In the genomic region with DNA sequence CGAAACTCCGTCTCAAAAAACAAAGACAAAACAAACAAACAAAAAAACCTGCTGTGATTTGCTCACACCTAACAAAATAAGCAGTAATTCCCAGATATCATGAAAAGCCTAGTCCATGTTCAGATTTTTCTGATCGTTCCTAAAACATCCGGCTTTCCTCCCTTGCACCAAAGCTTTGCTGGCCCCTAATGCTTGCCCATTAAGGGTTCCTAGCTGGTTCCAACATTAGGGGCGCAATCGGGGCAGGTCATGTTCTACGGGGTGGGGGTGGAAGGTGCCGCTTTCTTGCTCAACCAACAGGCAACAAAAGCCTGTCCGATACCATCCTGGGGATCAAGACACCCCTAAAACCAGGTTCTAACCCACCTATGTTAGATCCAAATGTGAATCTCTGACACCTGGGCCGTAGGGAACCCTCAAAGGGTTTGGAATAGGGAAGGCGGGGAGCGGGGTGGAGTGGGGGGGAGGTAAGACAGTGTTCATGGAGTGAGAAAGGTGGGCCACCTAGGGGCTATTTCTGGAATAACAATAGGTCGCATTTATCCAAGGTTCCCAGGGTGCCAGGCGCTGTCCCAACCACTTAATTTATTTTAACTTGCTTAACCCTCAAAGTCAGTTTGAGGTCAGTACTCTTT, we compare ENCODE assay signal across 8 cellular contexts. TPM values are rescaled to one million over a fixed set of nuclear protein-coding genes. Genes with fewer than 3 reads are reported as not detected.
A peak's percentile ranks its signal among the peaks of the same experiment; 100 is the strongest.
DNase-seq lines count a peak whose midpoint lies in the region; ATAC-seq, FAIRE-seq and TF ChIP-seq lines count a peak whose summit lies in the region.

No MANE protein-coding gene starts in this region.

- intact Hi-C loops in HepG2 (cut with micrococcal nuclease; ENCODE audit: unreplicated experiment) = loop anchor here (2.0 kb wide), 1 partner anchor 23 kb away; no protein-coding TSS in a partner anchor

- H4K20me1 ChIP-seq in HepG2 (ENCODE audit: insufficient read depth, low read length) = no peaks in the 10 kb centered on the region

- TF ChIP-seq EP300 in HepG2 (IDR thresholded peaks at IDR 0.05; ENCODE audit: low read depth in 2 of 2, low read length in 2 of 2) = no peak
- no peak for TF ChIP-seq EP300 in HepG2 (CRISPR knock-in tag; IDR thresholded peaks at IDR 0.05; ENCODE audit: borderline replicate concordance)

- TF ChIP-seq CTCF in WTC11 (IDR thresholded peaks at IDR 0.05) (peak; percentile 74), HepG2 (CRISPR knock-in tag; IDR thresholded peaks at IDR 0.05) (peak; percentile 68)

- no TSS peak for BruUV-seq in HepG2 (replicated peaks; lab: Mats Ljungman, UMichigan)

- peak overlapping the region; percentile 18 to 40 for H3K4me3 ChIP-seq in duodenal mucosa (ENCODE audit: low read depth in 1 of 2, low read length in 2 of 2)
- no peak overlapping the region for H3K4me3 ChIP-seq in HepG2 (replicated peaks in 1 of 3; ENCODE audit: insufficient read depth in 1 of 3, low read depth in 2 of 3, low read length in 3 of 3)

- FAIRE-seq in HepG2 (lab: Jason Lieb, UNC) = peak; percentile 86

- H3K9ac ChIP-seq in duodenal mucosa (ENCODE audit: low read depth in 1 of 2, low read length in 2 of 2) (no peak overlapping the region), HepG2 (ENCODE audit: insufficient read depth, low read depth, low read length) (no peak overlapping the region)

- POLR2A ChIA-PET in WTC11 (lab: Charles Lee) (interaction anchor here (0.6 to 1.0 kb wide), 4 partner anchors 23 to 483 kb away, joined by 3 to 5 read pairs (median 3); no protein-coding TSS in a partner anchor), HepG2 (lab: Yijun Ruan, JAX) (no interaction called here)

- no peaks in the 10 kb centered on the region; the same call in 1 of the 2 replicates for H3K9me3 Mint-ChIP-seq in WTC11

- no peaks in the 10 kb centered on the region for H3K36me3 Mint-ChIP-seq in WTC11

- H3K27me3 ChIP-seq in duodenal mucosa (ENCODE audit: control insufficient read depth in 1 of 2, insufficient read depth in 2 of 2, low read length in 2 of 2) = peaks cover 4 to 7% of the 10 kb centered on the region in 2 donors
- peaks cover 0 to 18% of the 10 kb centered on the region in 2 experiments; a peak in 3 of 5 replicates for H3K27me3 ChIP-seq in HepG2 (ENCODE audit: control insufficient read depth in 1 of 2, insufficient read depth in 2 of 2, low read length in 2 of 2)

- peak overlapping the region; percentile 50 for H3K4me2 ChIP-seq in HepG2 (ENCODE audit: low read depth, low read length)

- no peak overlapping the region for H2AFZ ChIP-seq in HepG2 (ENCODE audit: low read length)

- H3K4me1 ChIP-seq in duodenal mucosa (ENCODE audit: control insufficient read depth in 1 of 2, insufficient read depth in 2 of 2, low read length in 2 of 2) (peaks cover 0 to 12% of the 10 kb centered on the region in 2 donors), HepG2 (ENCODE audit: insufficient read depth, low read length) (peaks cover 22% of the 10 kb centered on the region)

- no peaks in the 10 kb centered on the region for H3K79me2 ChIP-seq in HepG2 (ENCODE audit: insufficient read depth, low read length)

- H3K9me3 ChIP-seq in duodenal mucosa (ENCODE audit: control insufficient read depth in 1 of 2, low read length in 2 of 2) (no peaks in the 10 kb centered on the region), HepG2 (ENCODE audit: low read length) (no peaks in the 10 kb centered on the region)

- H3K27me3 Mint-ChIP-seq in WTC11 (ENCODE audit: low read depth) = peaks cover 5% of the 10 kb centered on the region

- TF ChIP-seq POLR2A in HepG2 (IDR thresholded peaks at IDR 0.05; ENCODE audit: insufficient read depth in 1 of 2, low read depth in 2 of 2, low read length in 2 of 2) = no peak

- no peak overlapping the region for H3K27ac Mint-ChIP-seq in WTC11

- DNase-seq in activated CD4-positive, alpha-beta T cell treated with anti-CD3 and anti-CD28 coated beads for 24 hours (ENCODE audit: low read depth in 2 of 2) = peak; percentile 31 to 45
- no peak for DNase-seq in activated CD4-positive, alpha-beta T cell treated with anti-CD3 and anti-CD28 coated beads for 1 hour
- DNase-seq in NCI-H1694 treated with DMSO at 0.1 percent for 48 hours (lab: John Stamatoyannopoulos, UW) = peak; percentile 70
- peak; percentile 71 for DNase-seq in WTC11 (ENCODE audit: low spot score)
- peak; percentile 54 for DNase-seq in HepG2 (ENCODE audit: low spot score)
- peak; percentile 65 for DNase-seq in stimulated activated CD8-positive, alpha-beta memory T cell treated with anti-CD3 and anti-CD28 coated beads, Interleukin-4, amount 100 ng/mL, for 48 hours
- no peak for DNase-seq in cortex of kidney (lab: John Stamatoyannopoulos, UW)

- peak overlapping the region; percentile 55 for H3K4me3 Mint-ChIP-seq in WTC11

- CTCF ChIA-PET in WTC11 (lab: Charles Lee) (interaction anchor here (0.6 to 3.9 kb wide), 24 partner anchors 8 to 251 kb away, joined by 3 to 58 read pairs (median 5); a partner anchor contains a TSS), HepG2 (lab: Yijun Ruan, JAX; ENCODE audit: low intra/inter-chr PET ratio, low total read pairs) (interaction anchor here (1.0 to 2.0 kb wide), 2 partner anchors 23 to 117 kb away, joined by 3 to 7 read pairs; no protein-coding TSS in a partner anchor)

- WGBS in HepG2 (ENCODE audit: low lambda C conversion rate) = 28% methylated on average over 13 of the region's 14 CpGs

- in situ Hi-C loops in HepG2 (cut with HindIII; ENCODE audit: extremely low pct_ligation_motif_present, low pct_unique_long_range_greater_than_20kb) = no loop called here

- ATAC-seq in WTC11 = peak; percentile 87
- peak; percentile 88 for ATAC-seq in HepG2

- H3K36me3 ChIP-seq in duodenal mucosa (ENCODE audit: control insufficient read depth in 1 of 2, insufficient read depth in 2 of 2, low read length in 2 of 2) (no peaks in the 10 kb centered on the region), HepG2 (replicated peaks in 1 of 2; ENCODE audit: control insufficient read depth in 1 of 2, insufficient read depth in 2 of 2, low read length in 2 of 2) (no peaks in the 10 kb centered on the region)

- H3K27ac ChIP-seq in duodenal mucosa (ENCODE audit: low read depth, low read length) = no peak overlapping the region
- no peak overlapping the region for H3K27ac ChIP-seq in HepG2 (ENCODE audit: extremely low read length, insufficient read depth, low read length)

- TF ChIP-seq RAD21 in HepG2 (CRISPR knock-in tag; IDR thresholded peaks at IDR 0.05) = no peak

- peaks cover 13% of the 10 kb centered on the region for H3K4me1 Mint-ChIP-seq in WTC11

RNA-seq across cellular contexts. Expression of a gene that starts 25.3 kb away (rescaled TPM):
- total RNA-seq in WTC11 (2021) (1.0 to 1.8 TPM (median 1.2 TPM) in 3 replicates), HepG2 (2016; rRNA removed; fragmentation: Illumina TruSeq; extraction: Trizol) (not detected in 2 replicates)
- total RNA-seq in HepG2 (2016; cell fraction: cytosol; rRNA removed; fragmentation: Illumina TruSeq; extraction: Trizol; ENCODE audit: low read depth) = not detected in 2 replicates
- total RNA-seq in HepG2 (2016; cell fraction: insoluble cytoplasmic fraction; rRNA removed; fragmentation: Illumina TruSeq; extraction: Trizol) = not detected in 2 replicates
- total RNA-seq in HepG2 (2016; cell fraction: membrane; rRNA removed; fragmentation: Illumina TruSeq; extraction: Trizol) = not detected in 2 replicates
- total RNA-seq in HepG2 (2016; cell fraction: nucleus; rRNA removed; fragmentation: Illumina TruSeq; extraction: Trizol) = not detected in 2 replicates
- polyA plus RNA-seq in HepG2 (2011; rRNA removed) = 4.9 and 5.5 TPM in 2 replicates
- 2.7 and 4.0 TPM in 2 replicates for polyA plus RNA-seq in HepG2 (2011; cell fraction: cytosol; rRNA removed)
- 3.8 and 4.8 TPM in 2 replicates for polyA plus RNA-seq in HepG2 (2011; cell fraction: nucleus; rRNA removed)
- polyA plus RNA-seq in HepG2 (2012) = 3.1 and 5.9 TPM in 2 replicates
- not detected in 2 replicates for polyA plus RNA-seq in HepG2 (2016; cell fraction: cytosol; fragmentation: Illumina TruSeq; extraction: Trizol; ENCODE audit: low read depth)
- not detected in 2 replicates for polyA plus RNA-seq in HepG2 (2016; cell fraction: insoluble cytoplasmic fraction; fragmentation: Illumina TruSeq; extraction: Trizol; ENCODE audit: low read depth)
- not detected in 2 replicates for polyA plus RNA-seq in HepG2 (2016; cell fraction: membrane; fragmentation: Illumina TruSeq; extraction: Trizol; ENCODE audit: low read depth)
- not detected in 2 replicates for polyA plus RNA-seq in HepG2 (2016; cell fraction: nucleus; fragmentation: Illumina TruSeq; extraction: Trizol; ENCODE audit: insufficient read depth, low read depth)
- 1.1 and 15.3 TPM in 2 replicates for polyA minus RNA-seq in HepG2 (2011; rRNA and poly(A)+ RNA removed; ENCODE audit: low replicate concordance)
- 0.99 TPM in 1 of 2 replicates, not detected in the other for polyA minus RNA-seq in HepG2 (2011; cell fraction: cytosol; rRNA and poly(A)+ RNA removed)
- polyA minus RNA-seq in HepG2 (2011; cell fraction: nucleus; rRNA and poly(A)+ RNA removed) = 2.6 TPM in 1 of 2 replicates, not detected in the other

RNA-seq across cellular contexts. Expression of a gene that starts 44.6 kb away (rescaled TPM):
- total RNA-seq in WTC11 (2021) (14.2 to 15.7 TPM (median 15.1 TPM) in 3 replicates), HepG2 (2016; rRNA removed; fragmentation: Illumina TruSeq; extraction: Trizol) (not detected in 2 replicates)
- not detected in 2 replicates for total RNA-seq in HepG2 (2016; cell fraction: cytosol; rRNA removed; fragmentation: Illumina TruSeq; extraction: Trizol; ENCODE audit: low read depth)
- total RNA-seq in HepG2 (2016; cell fraction: insoluble cytoplasmic fraction; rRNA removed; fragmentation: Illumina TruSeq; extraction: Trizol) = not detected in 2 replicates
- total RNA-seq in HepG2 (2016; cell fraction: membrane; rRNA removed; fragmentation: Illumina TruSeq; extraction: Trizol) = not detected in 2 replicates
- not detected in 2 replicates for total RNA-seq in HepG2 (2016; cell fraction: nucleus; rRNA removed; fragmentation: Illumina TruSeq; extraction: Trizol)
- 2.8 and 4.2 TPM in 2 replicates for polyA plus RNA-seq in HepG2 (2011; rRNA removed)
- polyA plus RNA-seq in HepG2 (2011; cell fraction: cytosol; rRNA removed) = 1.2 and 2.3 TPM in 2 replicates
- polyA plus RNA-seq in HepG2 (2011; cell fraction: nucleus; rRNA removed) = 19.3 and 20.3 TPM in 2 replicates
- 2.5 and 5.6 TPM in 2 replicates for polyA plus RNA-seq in HepG2 (2012)
- not detected in 2 replicates for polyA plus RNA-seq in HepG2 (2016; cell fraction: cytosol; fragmentation: Illumina TruSeq; extraction: Trizol; ENCODE audit: low read depth)
- polyA plus RNA-seq in HepG2 (2016; cell fraction: insoluble cytoplasmic fraction; fragmentation: Illumina TruSeq; extraction: Trizol; ENCODE audit: low read depth) = not detected in 2 replicates
- not detected in 2 replicates for polyA plus RNA-seq in HepG2 (2016; cell fraction: membrane; fragmentation: Illumina TruSeq; extraction: Trizol; ENCODE audit: low read depth)
- not detected in 2 replicates for polyA plus RNA-seq in HepG2 (2016; cell fraction: nucleus; fragmentation: Illumina TruSeq; extraction: Trizol; ENCODE audit: insufficient read depth, low read depth)
- 0.16 and 2.2 TPM in 2 replicates for polyA minus RNA-seq in HepG2 (2011; rRNA and poly(A)+ RNA removed; ENCODE audit: low replicate concordance)
- polyA minus RNA-seq in HepG2 (2011; cell fraction: cytosol; rRNA and poly(A)+ RNA removed) = 0.59 and 0.88 TPM in 2 replicates
- polyA minus RNA-seq in HepG2 (2011; cell fraction: nucleus; rRNA and poly(A)+ RNA removed) = 0.39 and 1.5 TPM in 2 replicates

RNA-seq across cellular contexts. Expression of a gene that starts 48.3 kb away (rescaled TPM):
- total RNA-seq in WTC11 (2021) (11.3 to 13.4 TPM (median 13.3 TPM) in 3 replicates), HepG2 (2016; rRNA removed; fragmentation: Illumina TruSeq; extraction: Trizol) (not detected in 2 replicates)
- 0.81 TPM in 1 of 2 replicates, not detected in the other for total RNA-seq in HepG2 (2016; cell fraction: cytosol; rRNA removed; fragmentation: Illumina TruSeq; extraction: Trizol; ENCODE audit: low read depth)
- total RNA-seq in HepG2 (2016; cell fraction: insoluble cytoplasmic fraction; rRNA removed; fragmentation: Illumina TruSeq; extraction: Trizol) = not detected in 2 replicates
- 0.83 and 1.4 TPM in 2 replicates for total RNA-seq in HepG2 (2016; cell fraction: membrane; rRNA removed; fragmentation: Illumina TruSeq; extraction: Trizol)
- not detected in 2 replicates for total RNA-seq in HepG2 (2016; cell fraction: nucleus; rRNA removed; fragmentation: Illumina TruSeq; extraction: Trizol)
- 27.0 and 31.2 TPM in 2 replicates for polyA plus RNA-seq in HepG2 (2011; rRNA removed)
- polyA plus RNA-seq in HepG2 (2011; cell fraction: cytosol; rRNA removed) = 20.2 and 28.4 TPM in 2 replicates
- polyA plus RNA-seq in HepG2 (2011; cell fraction: nucleus; rRNA removed) = 60.9 and 88.5 TPM in 2 replicates
- polyA plus RNA-seq in HepG2 (2012) = 49.0 and 114 TPM in 2 replicates
- 1.3 and 2.3 TPM in 2 replicates for polyA plus RNA-seq in HepG2 (2016; cell fraction: cytosol; fragmentation: Illumina TruSeq; extraction: Trizol; ENCODE audit: low read depth)
- polyA plus RNA-seq in HepG2 (2016; cell fraction: insoluble cytoplasmic fraction; fragmentation: Illumina TruSeq; extraction: Trizol; ENCODE audit: low read depth) = 1.1 and 1.5 TPM in 2 replicates
- 0.93 and 1.2 TPM in 2 replicates for polyA plus RNA-seq in HepG2 (2016; cell fraction: membrane; fragmentation: Illumina TruSeq; extraction: Trizol; ENCODE audit: low read depth)
- 1.4 and 1.7 TPM in 2 replicates for polyA plus RNA-seq in HepG2 (2016; cell fraction: nucleus; fragmentation: Illumina TruSeq; extraction: Trizol; ENCODE audit: insufficient read depth, low read depth)
- polyA minus RNA-seq in HepG2 (2011; rRNA and poly(A)+ RNA removed; ENCODE audit: low replicate concordance) = 11.9 TPM in 1 of 2 replicates, not detected in the other
- polyA minus RNA-seq in HepG2 (2011; cell fraction: cytosol; rRNA and poly(A)+ RNA removed) = 7.0 and 12.8 TPM in 2 replicates
- polyA minus RNA-seq in HepG2 (2011; cell fraction: nucleus; rRNA and poly(A)+ RNA removed) = 2.5 and 4.8 TPM in 2 replicates

RNA-seq across cellular contexts. Expression of a gene that starts 48.8 kb away (rescaled TPM):
- total RNA-seq in WTC11 (2021) (20.8 to 35.5 TPM (median 34.6 TPM) in 3 replicates), HepG2 (2016; rRNA removed; fragmentation: Illumina TruSeq; extraction: Trizol) (23.9 and 46.7 TPM in 2 replicates)
- 42.7 and 50.6 TPM in 2 replicates for total RNA-seq in HepG2 (2016; cell fraction: cytosol; rRNA removed; fragmentation: Illumina TruSeq; extraction: Trizol; ENCODE audit: low read depth)
- total RNA-seq in HepG2 (2016; cell fraction: insoluble cytoplasmic fraction; rRNA removed; fragmentation: Illumina TruSeq; extraction: Trizol) = 21.2 and 50.0 TPM in 2 replicates
- 54.3 and 66.8 TPM in 2 replicates for total RNA-seq in HepG2 (2016; cell fraction: membrane; rRNA removed; fragmentation: Illumina TruSeq; extraction: Trizol)
- 45.3 and 57.3 TPM in 2 replicates for total RNA-seq in HepG2 (2016; cell fraction: nucleus; rRNA removed; fragmentation: Illumina TruSeq; extraction: Trizol)
- polyA plus RNA-seq in HepG2 (2011; rRNA removed) = 261 and 364 TPM in 2 replicates
- 287 and 379 TPM in 2 replicates for polyA plus RNA-seq in HepG2 (2011; cell fraction: cytosol; rRNA removed)
- polyA plus RNA-seq in HepG2 (2011; cell fraction: nucleus; rRNA removed) = 902 and 1,132 TPM in 2 replicates
- 157 and 225 TPM in 2 replicates for polyA plus RNA-seq in HepG2 (2012)
- polyA plus RNA-seq in HepG2 (2016; cell fraction: cytosol; fragmentation: Illumina TruSeq; extraction: Trizol; ENCODE audit: low read depth) = 63.0 and 76.1 TPM in 2 replicates
- polyA plus RNA-seq in HepG2 (2016; cell fraction: insoluble cytoplasmic fraction; fragmentation: Illumina TruSeq; extraction: Trizol; ENCODE audit: low read depth) = 32.2 and 40.3 TPM in 2 replicates
- 76.4 and 86.0 TPM in 2 replicates for polyA plus RNA-seq in HepG2 (2016; cell fraction: membrane; fragmentation: Illumina TruSeq; extraction: Trizol; ENCODE audit: low read depth)
- polyA plus RNA-seq in HepG2 (2016; cell fraction: nucleus; fragmentation: Illumina TruSeq; extraction: Trizol; ENCODE audit: insufficient read depth, low read depth) = 121 and 129 TPM in 2 replicates
- polyA minus RNA-seq in HepG2 (2011; rRNA and poly(A)+ RNA removed; ENCODE audit: low replicate concordance) = 189 TPM in 1 of 2 replicates, not detected in the other
- 86.7 and 119 TPM in 2 replicates for polyA minus RNA-seq in HepG2 (2011; cell fraction: cytosol; rRNA and poly(A)+ RNA removed)
- 78.7 and 86.0 TPM in 2 replicates for polyA minus RNA-seq in HepG2 (2011; cell fraction: nucleus; rRNA and poly(A)+ RNA removed)

RNA-seq across cellular contexts. Expression of a gene that starts 52.8 kb away (rescaled TPM):
- total RNA-seq in WTC11 (2021) = 16.7 to 16.9 TPM (median 16.9 TPM) in 3 replicates
- not detected in 2 replicates for total RNA-seq in HepG2 (2016; rRNA removed; fragmentation: Illumina TruSeq; extraction: Trizol)
- not detected in 2 replicates for total RNA-seq in HepG2 (2016; cell fraction: cytosol; rRNA removed; fragmentation: Illumina TruSeq; extraction: Trizol; ENCODE audit: low read depth)
- not detected in 2 replicates for total RNA-seq in HepG2 (2016; cell fraction: insoluble cytoplasmic fraction; rRNA removed; fragmentation: Illumina TruSeq; extraction: Trizol)
- total RNA-seq in HepG2 (2016; cell fraction: membrane; rRNA removed; fragmentation: Illumina TruSeq; extraction: Trizol) = not detected in 2 replicates
- total RNA-seq in HepG2 (2016; cell fraction: nucleus; rRNA removed; fragmentation: Illumina TruSeq; extraction: Trizol) = not detected in 2 replicates
- 0.17 and 0.55 TPM in 2 replicates for polyA plus RNA-seq in HepG2 (2011; rRNA removed)
- not detected in 2 replicates for polyA plus RNA-seq in HepG2 (2011; cell fraction: cytosol; rRNA removed)
- 2.3 and 3.0 TPM in 2 replicates for polyA plus RNA-seq in HepG2 (2011; cell fraction: nucleus; rRNA removed)
- 0.40 and 0.55 TPM in 2 replicates for polyA plus RNA-seq in HepG2 (2012)
- polyA plus RNA-seq in HepG2 (2016; cell fraction: cytosol; fragmentation: Illumina TruSeq; extraction: Trizol; ENCODE audit: low read depth) = not detected in 2 replicates
- not detected in 2 replicates for polyA plus RNA-seq in HepG2 (2016; cell fraction: insoluble cytoplasmic fraction; fragmentation: Illumina TruSeq; extraction: Trizol; ENCODE audit: low read depth)
- polyA plus RNA-seq in HepG2 (2016; cell fraction: membrane; fragmentation: Illumina TruSeq; extraction: Trizol; ENCODE audit: low read depth) = not detected in 2 replicates
- polyA plus RNA-seq in HepG2 (2016; cell fraction: nucleus; fragmentation: Illumina TruSeq; extraction: Trizol; ENCODE audit: insufficient read depth, low read depth) = not detected in 2 replicates
- 1.1 TPM in 1 of 2 replicates, not detected in the other for polyA minus RNA-seq in HepG2 (2011; rRNA and poly(A)+ RNA removed; ENCODE audit: low replicate concordance)
- polyA minus RNA-seq in HepG2 (2011; cell fraction: cytosol; rRNA and poly(A)+ RNA removed) = not detected in 2 replicates
- polyA minus RNA-seq in HepG2 (2011; cell fraction: nucleus; rRNA and poly(A)+ RNA removed) = not detected in 2 replicates

Comparison
In these comparisons a context has a peak if more than half of its experiments do, and no peak if none do; other contexts are left out.
1. DNase-seq: peak in activated CD4-positive, alpha-beta T cell treated with anti-CD3 and anti-CD28 coated beads for 24 hours (2 of 2), NCI-H1694 treated with DMSO at 0.1 percent for 48 hours (single experiment), WTC11 (single experiment), HepG2 (single experiment) and stimulated activated CD8-positive, alpha-beta memory T cell treated with anti-CD3 and anti-CD28 coated beads, Interleukin-4, amount 100 ng/mL, for 48 hours (single experiment); none in activated CD4-positive, alpha-beta T cell treated with anti-CD3 and anti-CD28 coated beads for 1 hour (single experiment) and cortex of kidney (single experiment).
2. H3K4me3 ChIP-seq: peak in duodenal mucosa (2 of 2); none in HepG2 (0 of 3).
3. RNA of a gene that starts 44.6 kb away (total RNA-seq): 14.2 to 15.7 TPM in WTC11; not detected in HepG2; every median in the first group is over 10 times any median in the second.